In the genomic region with DNA sequence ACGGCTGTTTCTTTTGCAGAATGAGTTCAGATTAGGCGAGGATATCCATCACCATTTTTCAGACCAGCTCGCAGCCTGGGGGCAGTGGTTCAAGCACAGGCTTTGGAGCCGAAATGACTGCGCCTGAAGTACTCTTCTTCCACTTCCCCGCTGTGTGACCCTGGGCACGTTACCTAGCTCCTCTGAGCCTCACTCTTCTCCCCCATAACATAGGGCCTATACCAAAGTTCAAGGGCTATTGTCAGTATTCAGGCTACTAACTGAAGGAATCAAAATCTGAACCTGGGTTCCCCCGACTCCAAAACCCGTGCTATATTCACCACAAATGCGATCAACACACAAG, we compare ENCODE assay signal across 8 cellular contexts. TPM values are rescaled to one million over a fixed set of nuclear protein-coding genes. Genes with fewer than 3 reads are reported as not detected.
DNase-seq lines count a peak whose midpoint lies in the region; ATAC-seq and TF ChIP-seq lines count a peak whose summit lies in the region.

No MANE protein-coding gene starts in this region.

- peak overlapping the region; percentile 95 to 99 (median 97) for H3K4me3 Mint-ChIP-seq in CD8-positive, alpha-beta memory T cell

- POLR2A ChIA-PET in CD8-positive, alpha-beta memory T cell (lab: Charles Lee): no interaction called here

- H3K4me1 Mint-ChIP-seq in CD8-positive, alpha-beta memory T cell: peaks cover 44 to 63% (median 55%) of the 10 kb centered on the region in 3 donors

- peaks cover 0 to 52% (median 14%) of the 10 kb centered on the region in 3 donors for H3K36me3 Mint-ChIP-seq in CD8-positive, alpha-beta memory T cell

- intact Hi-C loops in ascending aorta (cut with DNase I) (loop anchor here (2.0 to 5.0 kb wide), 3 partner anchors 109 to 184 kb away; partner anchors contain the start of genes MRGPRF and TPCN2), lower leg skin (cut with DNase I; ENCODE audit: low total_unique reads) (no loop called here), uterus (cut with DNase I; ENCODE audit: low total_unique reads) (loop anchor here (2.0 to 10.0 kb wide), 3 partner anchors 98 to 762 kb away; no protein-coding TSS in a partner anchor)

- TF ChIP-seq POLR2A in lower leg skin (IDR thresholded peaks at IDR 0.05): no peak
- TF ChIP-seq POLR2A in uterus (IDR thresholded peaks at IDR 0.05): no peak

- H3K9me3 ChIP-seq in CD8-positive, alpha-beta memory T cell (ENCODE audit: low read length): no peaks in the 10 kb centered on the region
- H3K9me3 ChIP-seq in ascending aorta: no peaks in the 10 kb centered on the region
- no peaks in the 10 kb centered on the region for H3K9me3 ChIP-seq in uterus

- H3K27ac ChIP-seq in CD8-positive, alpha-beta memory T cell (ENCODE audit: low read depth, low read length): peak overlapping the region; percentile 67
- H3K27ac ChIP-seq in ascending aorta (peak overlapping the region; percentile 78 to 85), uterus (peak overlapping the region; percentile 81 to 87)

- peaks cover 35% of the 10 kb centered on the region for H3K4me1 ChIP-seq in CD8-positive, alpha-beta memory T cell (ENCODE audit: insufficient read depth, low read length)
- H3K4me1 ChIP-seq in ascending aorta (peaks cover 0 to 17% of the 10 kb centered on the region in 2 donors), uterus (peaks cover 0 to 13% of the 10 kb centered on the region in 2 donors)

- TF ChIP-seq CTCF in ascending aorta (IDR thresholded peaks at IDR 0.05) (no peak), lower leg skin (IDR thresholded peaks at IDR 0.05) (no peak), uterus (IDR thresholded peaks at IDR 0.05) (no peak)

- no peaks in the 10 kb centered on the region for H3K27me3 ChIP-seq in CD8-positive, alpha-beta memory T cell (ENCODE audit: insufficient read depth, low read length, poor library complexity, severe bottlenecking)
- H3K27me3 ChIP-seq in ascending aorta (no peaks in the 10 kb centered on the region), uterus (no peaks in the 10 kb centered on the region)

- H3K27me3 Mint-ChIP-seq in CD8-positive, alpha-beta memory T cell: peaks cover 0 to 3% of the 10 kb centered on the region in 2 donors

- H3K36me3 ChIP-seq in CD8-positive, alpha-beta memory T cell (ENCODE audit: insufficient read depth, low read length): peaks cover 10% of the 10 kb centered on the region
- H3K36me3 ChIP-seq in ascending aorta (peaks cover 28 to 35% of the 10 kb centered on the region in 2 donors), uterus (no peaks in the 10 kb centered on the region)

- 3 to 4% methylated on average over 10 of the region's 10 CpGs for WGBS in lower leg skin, 2 donors

- H3K4me3 ChIP-seq in CD8-positive, alpha-beta memory T cell (ENCODE audit: low read length): peak overlapping the region; percentile 82
- H3K4me3 ChIP-seq in ascending aorta (peak overlapping the region; percentile 75 to 77), lower leg skin (ENCODE audit: low read depth, poor library complexity, severe bottlenecking) (peak overlapping the region; percentile 88), uterus (peak overlapping the region; percentile 63 to 79)

- no peak for DNase-seq in CD8-positive, alpha-beta memory T cell
- DNase-seq in ascending aorta (ENCODE audit: low spot score in 2 of 2): no peak
- DNase-seq in lower leg skin (ENCODE audit: low spot score in 2 of 2): no peak
- no peak for DNase-seq in uterus
- no peak for DNase-seq in SK-N-DZ (ENCODE audit: low spot score)

- peak overlapping the region; percentile 92 to 97 (median 95) for H3K27ac Mint-ChIP-seq in CD8-positive, alpha-beta memory T cell

- H3K9me3 Mint-ChIP-seq in CD8-positive, alpha-beta memory T cell: peaks cover 0 to 2% (median 0%) of the 10 kb centered on the region in 5 donors

- CTCF ChIA-PET in CD8-positive, alpha-beta memory T cell (lab: Charles Lee): interaction anchor here (1.6 kb wide), 1 partner anchor 60 kb away, joined by 4 read pairs; no protein-coding TSS in a partner anchor

- ATAC-seq in HG02840 (IDR thresholded peaks at IDR 0.05; ENCODE audit: low FRiP score, unreplicated experiment) (peak; percentile 13), GM18502 (IDR thresholded peaks at IDR 0.05; ENCODE audit: poor library complexity, unreplicated experiment) (no peak), HG03378 (IDR thresholded peaks at IDR 0.05; ENCODE audit: unreplicated experiment) (no peak)

RNA-seq across cellular contexts. Expression of gene MRPL21, which starts 0.4 kb away (rescaled TPM):
- total RNA-seq in CD8-positive, alpha-beta memory T cell: 100 to 1,000 TPM; 101 to 104 TPM
- polyA plus RNA-seq in CD8-positive, alpha-beta memory T cell: 96.3 TPM
- total RNA-seq in ascending aorta (14.2 TPM), lower leg skin (10 to 100 TPM; 34.0 to 54.5 (median 41.8) TPM), uterus (10 to 100 TPM; 29.2 to 52.7 (median 36.9) TPM)
- 223 and 250 TPM in 2 replicates for polyA plus RNA-seq in SK-N-DZ (2014; cell fraction: cytosol; rRNA removed)
- polyA plus RNA-seq in SK-N-DZ (2014; cell fraction: nucleus; rRNA removed): 149 and 190 TPM in 2 replicates

RNA-seq across cellular contexts. Expression of gene IGHMBP2, which starts 0.4 kb away (rescaled TPM):
- 10 to 100 TPM; 25.7 to 27.8 TPM for total RNA-seq in CD8-positive, alpha-beta memory T cell
- polyA plus RNA-seq in CD8-positive, alpha-beta memory T cell: 9.9 TPM
- 52.0 TPM for total RNA-seq in ascending aorta
- total RNA-seq in lower leg skin: 10 to 100 TPM; 18.6 to 33.3 (median 30.5) TPM
- total RNA-seq in uterus: 10 to 100 TPM in 3 of 4 donors, under 1 TPM in 1; 0.88 to 38.5 (median 19.9) TPM
- polyA plus RNA-seq in SK-N-DZ (2014; cell fraction: cytosol; rRNA removed): 13.0 TPM in 2 replicates
- 44.3 and 47.7 TPM in 2 replicates for polyA plus RNA-seq in SK-N-DZ (2014; cell fraction: nucleus; rRNA removed)
